10 cellular contexts compared by ENCODE assay signal in genomic region chr12:851913-852312, GRCh38.
A peak's percentile ranks its signal among the peaks of the same experiment; 100 is the strongest.
DNase-seq lines count a peak whose midpoint lies in the region; ATAC-seq and TF ChIP-seq lines count a peak whose summit lies in the region.
"Had no signal": no experiment of that assay in that cellular context is flagged by ENCODE, and none has a peak within 500 bp of the region (broad histone marks: within the 10 kb centered on the region; RNA-seq: fewer than 3 reads in every experiment).

No MANE protein-coding gene starts in this region.

- no peaks in the 10 kb centered on the region for H3K27me3 ChIP-seq in naive thymus-derived CD4-positive, alpha-beta T cell (ENCODE audit: control insufficient read depth in 2 of 2, insufficient read depth in 2 of 2, low read length in 2 of 2)
- no peaks in the 10 kb centered on the region for H3K27me3 ChIP-seq in spleen (replicated peaks in 1 of 7)

- TF ChIP-seq CTCF in cardiac fibroblast (IDR thresholded peaks at IDR 0.05; ENCODE audit: low read depth, low read length): no peak
- TF ChIP-seq CTCF in spleen (IDR thresholded peaks at IDR 0.05 in 8 of 11, conservative IDR thresholded peaks at IDR 0.05 in 3 of 11): no peak

- H3K9me3 ChIP-seq in naive thymus-derived CD4-positive, alpha-beta T cell (ENCODE audit: control insufficient read depth in 2 of 3, low read length in 3 of 3): no peaks in the 10 kb centered on the region
- no peaks in the 10 kb centered on the region for H3K9me3 ChIP-seq in spleen

- POLR2A ChIA-PET in naive thymus-derived CD4-positive, alpha-beta T cell (lab: Charles Lee): no interaction called here

- WGBS in spleen, 5 donors: 83 to 90% (median 85%) methylated on average over 3 of the region's 3 CpGs

- peaks cover 4 to 26% (median 16%) of the 10 kb centered on the region in 5 donors for H3K36me3 Mint-ChIP-seq in naive thymus-derived CD4-positive, alpha-beta T cell

- peaks cover 0 to 5% (median 3%) of the 10 kb centered on the region in 3 experiments for H3K36me3 ChIP-seq in naive thymus-derived CD4-positive, alpha-beta T cell (ENCODE audit: control insufficient read depth in 2 of 3, insufficient read depth in 3 of 3, low read length in 3 of 3)
- H3K36me3 ChIP-seq in spleen: peaks cover 0 to 19% (median 2%) of the 10 kb centered on the region in 6 donors

- ATAC-seq in naive thymus-derived CD4-positive, alpha-beta T cell: no peak
- ATAC-seq in GM18858 (IDR thresholded peaks at IDR 0.05; ENCODE audit: unreplicated experiment) (no peak), GM19328 (IDR thresholded peaks at IDR 0.05; ENCODE audit: unreplicated experiment) (no peak)

- CTCF ChIA-PET in naive thymus-derived CD4-positive, alpha-beta T cell (lab: Charles Lee): interaction anchor here (0.6 kb wide), 1 partner anchor 36 kb away, joined by 3 read pairs; no protein-coding TSS in a partner anchor

- peaks cover 21 to 65% (median 45%) of the 10 kb centered on the region in 7 donors for H3K4me1 Mint-ChIP-seq in naive thymus-derived CD4-positive, alpha-beta T cell

- no peak overlapping the region for H3K27ac ChIP-seq in naive thymus-derived CD4-positive, alpha-beta T cell (ENCODE audit: low read depth, low read length)
- no peak overlapping the region for H3K27ac ChIP-seq in spleen

- H3K27me3 Mint-ChIP-seq in naive thymus-derived CD4-positive, alpha-beta T cell: no peaks in the 10 kb centered on the region

- H3K4me3 Mint-ChIP-seq in naive thymus-derived CD4-positive, alpha-beta T cell: no peak overlapping the region

- intact Hi-C loops in naive thymus-derived CD4-positive, alpha-beta T cell (cut with micrococcal nuclease): no loop called here
- intact Hi-C loops in spleen (cut with DNase I; ENCODE audit: low total_unique reads): no loop called here

- peaks cover 0 to 3% (median 0%) of the 10 kb centered on the region in 11 donors for H3K9me3 Mint-ChIP-seq in naive thymus-derived CD4-positive, alpha-beta T cell

- no peak for TF ChIP-seq POLR2A in spleen (IDR thresholded peaks at IDR 0.05)

- H3K4me1 ChIP-seq in naive thymus-derived CD4-positive, alpha-beta T cell (ENCODE audit: control insufficient read depth in 2 of 2, insufficient read depth in 2 of 2, low read length in 2 of 2): peaks cover 0 to 5% of the 10 kb centered on the region in 2 donors
- peaks cover 0 to 46% (median 15%) of the 10 kb centered on the region in 6 donors for H3K4me1 ChIP-seq in spleen

- H3K27ac Mint-ChIP-seq in naive thymus-derived CD4-positive, alpha-beta T cell: peak overlapping the region in 5 of 9 donors; percentile 15 to 59 (median 21)

- H3K4me3 ChIP-seq in cardiac fibroblast (replicated peaks in 1 of 2; ENCODE audit: low read depth in 2 of 2, low read length in 2 of 2) (no peak overlapping the region), spleen (no peak overlapping the region)
- H3K4me3 ChIP-seq in naive thymus-derived CD4-positive, alpha-beta T cell (ENCODE audit: low read length): no peak overlapping the region

- DNase-seq in CD1c-positive myeloid dendritic cell (ENCODE audit: extremely low spot score) (peak; percentile 48), M059J (ENCODE audit: low read depth) (peak; percentile 42), cardiac fibroblast (ENCODE audit: low read depth in 2 of 2) (peak; percentile 77 to 85), ureter (ENCODE audit: low spot score) (no peak), spleen (no peak)
- DNase-seq in naive thymus-derived CD4-positive, alpha-beta T cell: no peak
- DNase-seq: NCI-H510A treated with DMSO at 0.1 percent for 48 hours; stimulated activated CD4-positive, alpha-beta T cell treated with anti-CD3 and anti-CD28 coated beads, Interleukin-4, amount 100 ng/mL, for 4 hours had no signal

Comparison
In these comparisons a context has a peak if more than half of its experiments do, and no peak if none do; other contexts are left out.
1. DNase-seq: peak in CD1c-positive myeloid dendritic cell (single experiment), M059J (single experiment) and cardiac fibroblast (2 of 2); none in naive thymus-derived CD4-positive, alpha-beta T cell (0 of 9), ureter (single experiment) and spleen (single experiment).